Comparison of ENCODE assay signal across 16 cellular contexts in the genomic region with DNA sequence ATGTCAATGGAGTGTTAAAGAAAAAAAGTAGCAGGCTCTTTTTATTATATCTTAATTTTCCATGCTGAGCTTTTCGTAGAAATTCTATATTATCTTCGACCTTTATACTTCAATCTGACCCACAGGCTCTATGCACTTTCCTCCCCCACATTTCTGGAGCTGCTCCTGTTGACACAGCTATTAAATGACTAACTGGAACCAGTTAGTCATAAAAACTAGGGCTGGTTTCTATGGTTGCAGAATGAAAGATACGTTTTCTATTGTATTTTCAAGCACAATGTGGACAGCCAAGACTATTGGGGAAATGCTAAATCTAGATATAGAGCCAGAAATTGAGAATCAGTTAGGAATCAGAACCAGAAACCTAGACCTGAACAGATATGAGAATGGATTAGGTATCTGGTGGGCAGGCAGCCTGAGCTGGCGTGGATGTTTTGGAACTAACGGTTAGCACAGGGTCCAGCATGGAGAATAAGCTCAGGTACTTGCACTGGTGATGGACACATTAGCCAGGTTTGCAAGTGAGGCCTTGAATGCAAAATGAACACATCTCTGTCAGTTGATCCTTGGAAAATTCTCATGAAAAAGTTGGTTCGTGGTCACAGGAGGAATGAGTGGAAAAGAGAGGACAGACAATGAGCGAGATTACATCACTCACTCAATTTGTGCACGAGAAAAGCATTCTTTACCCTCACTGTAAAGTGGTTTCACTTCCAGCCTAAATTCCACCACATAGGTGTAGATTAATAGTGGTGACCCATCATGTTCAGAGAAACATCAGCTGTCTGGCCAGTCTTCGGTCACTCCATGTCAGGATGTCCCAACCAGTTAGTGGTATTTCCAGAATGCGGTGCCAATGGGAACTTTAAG.
DNase-seq lines count a peak whose midpoint lies in the region; ATAC-seq, FAIRE-seq and TF ChIP-seq lines count a peak whose summit lies in the region.
"Had no signal": no experiment of that assay in that cellular context is flagged by ENCODE, and none has a peak within 500 bp of the region (broad histone marks: within the 10 kb centered on the region; RNA-seq: fewer than 3 reads in every experiment).

No MANE protein-coding gene starts in this region.

- peak overlapping the region; percentile 70 for H3K4me2 ChIP-seq in A549
- peak overlapping the region; percentile 26 for H3K4me2 ChIP-seq in GM23248 (ENCODE audit: unreplicated experiment)

- in situ Hi-C loops in GM23248 (cut with MboI): no loop called here

- ATAC-seq in A549 (peak; percentile 85 to 89), foreskin keratinocyte (peak; percentile 41), HG02840 (IDR thresholded peaks at IDR 0.05; ENCODE audit: low FRiP score, unreplicated experiment) (no peak), GM19328 (IDR thresholded peaks at IDR 0.05; ENCODE audit: unreplicated experiment) (no peak)
- ATAC-seq: activated CD8-positive, alpha-beta T cell treated with anti-CD3 and anti-CD28 coated beads, Interleukin-2, amount 10 ng/mL, durations not matched to agents 7 days and 5 days; stimulated activated naive B cell treated with anti-CD40 and anti-IgM and Interleukin-4, amounts not matched to agents 10 μg/mL and 1 μg/mL and 100 μg/mL, for 72 hours had no signal

- WGBS in A549 (ENCODE audit: missing lambda C conversion rate): 19% methylated on average over 10 of the region's 10 CpGs
- WGBS in GM23248 (ENCODE audit: low coverage in 1 of 2, low lambda C conversion rate in 2 of 2, missing lambda C conversion rate in 2 of 2), 2 experiments: 47 to 51% methylated on average over 10 of the region's 10 CpGs

- H3K27me3 ChIP-seq in GM23248 (replicated peaks; ENCODE audit: insufficient read depth) (no peaks in the 10 kb centered on the region), foreskin keratinocyte (peaks cover 4% of the 10 kb centered on the region)

- no peaks in the 10 kb centered on the region for H3K9me2 ChIP-seq in GM23248 (ENCODE audit: insufficient read depth)

- no peak overlapping the region for H3K9ac ChIP-seq in GM23248

- CTCF ChIA-PET in A549 (lab: Yijun Ruan, JAX): no interaction called here

- H3K36me3 ChIP-seq in GM23248 (ENCODE audit: low read depth): no peaks in the 10 kb centered on the region

- POLR2A ChIA-PET in A549 (lab: Yijun Ruan, JAX): interaction anchor here (0.5 kb wide), 1 partner anchor 183 kb away, joined by 4 read pairs; no protein-coding TSS in a partner anchor

- H3K9me3 ChIP-seq in A549 (no peaks in the 10 kb centered on the region; the same call in 2 of the 3 replicates), GM23248 (ENCODE audit: low read depth) (no peaks in the 10 kb centered on the region)

- TF ChIP-seq EP300 in A549 (IDR thresholded peaks at IDR 0.05): no peak

- no peak for TF ChIP-seq RAD21 in A549 (conservative IDR thresholded peaks at IDR 0.05 in 1 of 2, IDR thresholded peaks at IDR 0.05 in 1 of 2)

- TF ChIP-seq CTCF in A549 (IDR thresholded peaks at IDR 0.05) (no peak), foreskin keratinocyte (conservative IDR thresholded peaks at IDR 0.05) (no peak)

- no peaks in the 10 kb centered on the region for H3K79me2 ChIP-seq in GM23248 (ENCODE audit: insufficient read depth)

- peak; percentile 31 to 50 for DNase-seq in A549 (ENCODE audit: low read depth in 1 of 2, low spot score in 1 of 2)
- DNase-seq in GM23248: peak; percentile 82
- peak; percentile 26 for DNase-seq in RPMI7951 (ENCODE audit: low read depth)
- peak; percentile 3 to 6 for DNase-seq in foreskin keratinocyte
- no peak for DNase-seq in inferior parietal cortex (ENCODE audit: extremely low spot score)
- DNase-seq in GDM1 (lab: John Stamatoyannopoulos, UW): no peak
- DNase-seq: activated CD8-positive, alpha-beta T cell treated with anti-CD3 and anti-CD28 coated beads, Interleukin-2, amount 10 ng/mL, durations not matched to agents 7 days and 5 days; activated naive CD4-positive, alpha-beta T cell treated with Interleukin-2 at 50 U/mL for 16 hours; AML-193; KG1; NCI-H1694 treated with DMSO at 0.1 percent for 48 hours; stimulated activated CD4-positive, alpha-beta T cell treated with anti-CD3 and anti-CD28 coated beads, Interleukin-4, amount 100 ng/mL, for 1 hour; stimulated activated naive B cell treated with anti-CD40 and anti-IgM and Interleukin-4, amounts not matched to agents 10 μg/mL and 1 μg/mL and 100 μg/mL, for 72 hours had no signal

- TF ChIP-seq POLR2A in A549 (IDR thresholded peaks at IDR 0.05; ENCODE audit: low read length): no peak

- H3F3A ChIP-seq in GM23248 (ENCODE audit: insufficient read depth): no peaks in the 10 kb centered on the region

- H2AFZ ChIP-seq in GM23248: no peak overlapping the region

- H3K4me3 ChIP-seq in A549: no peak overlapping the region
- H3K4me3 ChIP-seq in GM23248: no peak overlapping the region

- no peak for FAIRE-seq in A549 (lab: Jason Lieb, UNC)
- FAIRE-seq: GM18507 had no signal

- H3K4me1 ChIP-seq in A549: peaks cover 19% of the 10 kb centered on the region
- peaks cover 12% of the 10 kb centered on the region for H3K4me1 ChIP-seq in GM23248 (ENCODE audit: insufficient read depth)
- H3K4me1 ChIP-seq in foreskin keratinocyte: no peaks in the 10 kb centered on the region

- no peaks in the 10 kb centered on the region for H4K20me1 ChIP-seq in GM23248 (ENCODE audit: insufficient read depth)

- H3K27ac ChIP-seq in A549: peak overlapping the region; percentile 63 to 70
- H3K27ac ChIP-seq in GM23248: 0 out of 2 replicates have a peak overlapping the region, but pooled peaks have one; percentile 8
- no peak overlapping the region for H3K27ac ChIP-seq in foreskin keratinocyte

TF ChIP-seq in A549, 52 proteins besides CTCF, POLR2A, EP300 and RAD21:
- TF ChIP-seq SMC3 (IDR thresholded peaks at IDR 0.05) (no peak), FOSL2 (IDR thresholded peaks at IDR 0.05) (peak; percentile 31; the same call in 1 of the 2 replicates), FOSL2 (CRISPR knock-in tag; IDR thresholded peaks at IDR 0.05) (peak; percentile 78), JUNB (IDR thresholded peaks at IDR 0.05) (peak; percentile 52; the same call in 1 of the 2 replicates), HOXB13 (CRISPR knock-in tag; IDR thresholded peaks at IDR 0.05; ENCODE audit: low read depth) (no peak)

Comparison
In these comparisons a context has a peak if more than half of its experiments do, and no peak if none do; other contexts are left out.
1. ATAC-seq: peak in A549 (2 of 2) and foreskin keratinocyte (single experiment); none in HG02840 (single experiment) and GM19328 (single experiment).
2. DNase-seq: peak in A549 (2 of 2), GM23248 (single experiment), RPMI7951 (single experiment) and foreskin keratinocyte (2 of 2); none in inferior parietal cortex (single experiment) and GDM1 (single experiment).